ENCODE assay signal across 14 cellular contexts in the genomic region with DNA sequence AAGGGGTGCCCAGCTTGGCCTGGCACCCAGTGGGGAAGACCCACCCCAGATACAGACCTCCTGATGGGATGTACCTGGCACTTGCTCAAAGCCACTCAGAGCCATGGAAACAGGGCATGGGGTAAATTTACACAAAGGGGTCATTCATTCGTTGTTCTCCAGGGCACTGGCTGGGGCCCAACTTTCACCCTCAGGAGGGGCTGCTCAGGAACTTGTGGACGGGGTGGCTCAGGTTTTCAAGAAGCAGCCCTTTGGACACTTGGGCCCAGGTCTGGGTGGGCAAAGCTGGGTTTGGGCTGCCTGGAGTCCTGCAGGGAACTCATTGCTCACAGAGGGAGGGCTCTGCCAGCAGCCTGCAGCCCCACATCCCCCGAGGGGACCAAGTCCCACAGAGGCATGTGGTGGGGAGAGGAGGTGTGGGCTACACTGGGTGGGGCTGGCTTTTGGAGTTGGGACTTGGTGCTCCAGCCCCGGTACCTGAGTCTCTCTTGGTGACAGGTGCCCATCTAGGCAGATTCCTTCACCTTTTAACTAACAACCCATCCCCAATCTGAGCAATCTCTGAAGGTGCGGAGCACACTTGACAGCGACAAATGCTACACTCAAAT.
A peak's percentile ranks its signal among the peaks of the same experiment; 100 is the strongest.
DNase-seq lines count a peak whose midpoint lies in the region; ATAC-seq, FAIRE-seq and TF ChIP-seq lines count a peak whose summit lies in the region.
"Had no signal": no experiment of that assay in that cellular context is flagged by ENCODE, and none has a peak within 500 bp of the region (broad histone marks: within the 10 kb centered on the region; RNA-seq: fewer than 3 reads in every experiment).

No MANE protein-coding gene starts in this region.

- H2AK5ac ChIP-seq in H1 (ENCODE audit: low read depth, low read length) = peak overlapping the region; percentile 96; the same call in 1 of the 2 replicates

- no peak overlapping the region for H4K5ac ChIP-seq in H1 (ENCODE audit: insufficient read length, low read depth, low read length)

- H3K18ac ChIP-seq in H1 (ENCODE audit: extremely low read depth, low read length) = no peak overlapping the region; the same call in 1 of the 2 replicates

- TF ChIP-seq CTCF in HFF-Myc (IDR thresholded peaks at IDR 0.05; ENCODE audit: low read depth, low read length, missing control alignments) (no peak), H1 (IDR thresholded peaks at IDR 0.05; ENCODE audit: control extremely low read depth in 1 of 3, insufficient read depth in 1 of 3, low read depth in 1 of 3, low read length in 3 of 3) (no peak)

- H2BK120ac ChIP-seq in H1 (replicated peaks; ENCODE audit: low read depth, low read length) = no peak overlapping the region

- no peak overlapping the region for H3K23ac ChIP-seq in H1 (ENCODE audit: insufficient read length)

- H3K14ac ChIP-seq in H1 (ENCODE audit: insufficient read length) = no peak overlapping the region

- H4K8ac ChIP-seq in H1 (ENCODE audit: extremely low read depth, insufficient read depth, low read length) = no peak overlapping the region

- peak overlapping the region; percentile 39; the same call in 1 of the 2 replicates for H2BK5ac ChIP-seq in H1 (ENCODE audit: low read depth, low read length)

- no peak overlapping the region for H2AFZ ChIP-seq in H1 (ENCODE audit: low read length)

- FAIRE-seq in H1 (lab: Jason Lieb, UNC) = no peak

- H3K79me2 ChIP-seq in H1 (ENCODE audit: control insufficient read depth in 1 of 2, insufficient read depth in 2 of 2, low read length in 2 of 2) = no peaks in the 10 kb centered on the region

- H3K4me2 ChIP-seq in H1 (ENCODE audit: insufficient read depth in 1 of 2, low read depth in 2 of 2, low read length in 2 of 2) = peak overlapping the region; percentile 80 to 81

- WGBS in H1 (ENCODE audit: extremely low coverage in 1 of 2, insufficient coverage in 1 of 2, insufficient read length in 1 of 2, insufficient replicate concordance in 2 of 2, low coverage in 1 of 2, low lambda C conversion rate in 2 of 2, missing lambda C conversion rate in 1 of 2), 2 experiments = 28% methylated on average over 6 of the region's 6 CpGs; no CpG with 5 or more reads in 1 of the 2 experiments

- peak overlapping the region; percentile 15 for H3K4ac ChIP-seq in H1 (replicated peaks; ENCODE audit: insufficient read length, low read depth, low read length)

- no peak overlapping the region for H4K91ac ChIP-seq in H1 (replicated peaks; ENCODE audit: insufficient read length, low read length)

- H3K23me2 ChIP-seq in H1 (ENCODE audit: low read depth, low read length) = peaks cover 2% of the 10 kb centered on the region; the same call in 1 of the 2 replicates

- H3K27me3 ChIP-seq in H1 (replicated peaks in 1 of 4; ENCODE audit: control insufficient read depth in 3 of 4, extremely low read depth in 1 of 4, insufficient read depth in 3 of 4, low read length in 3 of 4) = peaks cover 4 to 43% (median 27%) of the 10 kb centered on the region in 4 experiments

- no peak for TF ChIP-seq RAD21 in H1 (IDR thresholded peaks at IDR 0.05 in 1 of 2, conservative IDR thresholded peaks at IDR 0.05 in 1 of 2; ENCODE audit: low read depth in 2 of 2, low read length in 2 of 2)

- no peak overlapping the region for H3K56ac ChIP-seq in H1 (replicated peaks; ENCODE audit: insufficient read length, low read depth, low read length)

- CTCF ChIA-PET in H1 (lab: Charles Lee; ENCODE audit: partially characterized antibody) = interaction anchor here (1.0 to 3.5 kb wide), 9 partner anchors 16 to 144 kb away, joined by 3 to 19 read pairs (median 3); no protein-coding TSS in a partner anchor

- TF ChIP-seq EP300 in H1 (IDR thresholded peaks at IDR 0.05; ENCODE audit: borderline replicate concordance in 1 of 2, low read depth in 2 of 2, low read length in 2 of 2) = no peak

- no peaks in the 10 kb centered on the region for H3K36me3 ChIP-seq in H1 (ENCODE audit: control insufficient read depth in 2 of 4, insufficient read depth in 4 of 4, low read length in 3 of 4)
- H3K36me3 ChIP-seq: colonic mucosa, gastrocnemius medialis had no signal

- H3K79me1 ChIP-seq in H1 (ENCODE audit: low read depth, low read length) = no peaks in the 10 kb centered on the region; the same call in 1 of the 2 replicates

- H3K9ac ChIP-seq in H1 (replicated peaks in 1 of 4; ENCODE audit: extremely low read depth in 1 of 4, low read depth in 3 of 4, low read length in 3 of 4) = no peak overlapping the region

- peaks cover 0 to 2% of the 10 kb centered on the region in 2 experiments for H4K20me1 ChIP-seq in H1 (replicated peaks in 1 of 2; ENCODE audit: control insufficient read depth in 1 of 2, insufficient read depth in 2 of 2, low read length in 2 of 2)

- peaks cover 10 to 13% of the 10 kb centered on the region in 2 experiments; a peak in 3 of 4 replicates for H3K9me3 ChIP-seq in H1 (ENCODE audit: insufficient read depth in 2 of 2, low read depth in 1 of 2, low read length in 1 of 2)
- H3K9me3 ChIP-seq: colonic mucosa, gastrocnemius medialis had no signal

- no peak overlapping the region for H3K27ac ChIP-seq in H1 (ENCODE audit: low read depth, low read length)
- H3K27ac ChIP-seq: colonic mucosa, gastrocnemius medialis had no signal

- H3K4me3 ChIP-seq in HFF-Myc (replicated peaks; ENCODE audit: low read depth, low read length) (peak overlapping the region; percentile 33; the same call in 1 of the 2 replicates), H1 (ENCODE audit: extremely low read depth in 1 of 4, insufficient read depth in 2 of 4, low read depth in 3 of 4, low read length in 4 of 4) (peak overlapping the region; percentile 11 to 58 (median 32); a peak in 6 of 8 replicates)

- no peak for TF ChIP-seq POLR2A in H1 (IDR thresholded peaks at IDR 0.05; ENCODE audit: control extremely low read depth in 1 of 2, low read depth in 2 of 2, low read length in 2 of 2)

- H3K4me1 ChIP-seq in H1 (replicated peaks in 1 of 4; ENCODE audit: control insufficient read depth in 3 of 4, insufficient read depth in 4 of 4, low read length in 3 of 4) = peaks cover 0 to 17% (median 14%) of the 10 kb centered on the region in 4 experiments; a peak in 6 of 7 replicates
- H3K4me1 ChIP-seq: colonic mucosa had no signal

- 0 out of 2 replicates have a peak overlapping the region, but pooled peaks have one; percentile 72 for H2BK20ac ChIP-seq in H1 (ENCODE audit: low read length)

- peak; percentile 64 for DNase-seq in Ammon's horn (ENCODE audit: low spot score)
- no peak for DNase-seq in HFF-Myc (ENCODE audit: extremely low read depth, low read depth)
- no peak for DNase-seq in H1 (ENCODE audit: low read depth in 1 of 2, low spot score in 2 of 2)
- peak in 40 of 56 donors; percentile 8 to 59 (median 31) for DNase-seq in nucleus accumbens (lab: John Stamatoyannopoulos, UW)
- no peak for DNase-seq in A172 (ENCODE audit: low spot score)
- DNase-seq: activated CD4-positive, alpha-beta T cell treated with anti-CD3 and anti-CD28 coated beads for 1 hour; activated effector memory CD4-positive, alpha-beta T cell treated with anti-CD3 and anti-CD28 coated beads, Interleukin-2, amount 50 U/mL, for 16 hours; mammary epithelial cell; stimulated activated naive CD4-positive, alpha-beta T cell treated with Interleukin-2 at 50 U/mL for 16 hours had no signal

- peak overlapping the region; percentile 75; the same call in 1 of the 2 replicates for H2BK12ac ChIP-seq in H1 (ENCODE audit: low read depth, low read length)

- POLR2A ChIA-PET in H1 (lab: Charles Lee; ENCODE audit: partially characterized antibody) = interaction anchor here (0.7 kb wide), 1 partner anchor 28 kb away, joined by 3 read pairs; no protein-coding TSS in a partner anchor

- 0 out of 2 replicates have a peak overlapping the region, but pooled peaks have one; percentile 81 for H2BK15ac ChIP-seq in H1 (ENCODE audit: low read length)

- ATAC-seq in HG03354 (IDR thresholded peaks at IDR 0.05; ENCODE audit: poor library complexity, severe bottlenecking, unreplicated experiment) (no peak), HG03378 (IDR thresholded peaks at IDR 0.05; ENCODE audit: unreplicated experiment) (no peak), GM18519 (IDR thresholded peaks at IDR 0.05; ENCODE audit: low FRiP score, unreplicated experiment) (no peak)

TF ChIP-seq in H1, 55 proteins besides CTCF, POLR2A, EP300 and RAD21 (continues in another document):
- TF ChIP-seq ATF2 (IDR thresholded peaks at IDR 0.05; ENCODE audit: low read length) = no peak
- TF ChIP-seq ASH2L (IDR thresholded peaks at IDR 0.05; ENCODE audit: low read length) = no peak
- no peak for TF ChIP-seq TAF7 (optimal IDR thresholded peaks at IDR 0.05; ENCODE audit: borderline replicate concordance, low read depth, low read length)
- TF ChIP-seq EZH2 (IDR thresholded peaks at IDR 0.05; ENCODE audit: low read depth, low read length, severe bottlenecking) = no peak
- TF ChIP-seq POU5F1 (IDR thresholded peaks at IDR 0.05; ENCODE audit: low read depth, low read length) = no peak
- TF ChIP-seq NRF1 (IDR thresholded peaks at IDR 0.05; ENCODE audit: low read depth, low read length) = no peak
- no peak for TF ChIP-seq KDM1A (IDR thresholded peaks at IDR 0.05; ENCODE audit: borderline replicate concordance, low read length)
- TF ChIP-seq HDAC6 (IDR thresholded peaks at IDR 0.05; ENCODE audit: low read depth, low read length) = no peak
- no peak for TF ChIP-seq KDM4A (IDR thresholded peaks at IDR 0.05; ENCODE audit: low read depth, low read length, severe bottlenecking)
- no peak for TF ChIP-seq BCL11A (IDR thresholded peaks at IDR 0.05; ENCODE audit: low read depth in 2 of 2, low read length in 2 of 2)
- no peak for TF ChIP-seq SRF (IDR thresholded peaks at IDR 0.05; ENCODE audit: low read depth, low read length)
- no peak for TF ChIP-seq SIRT6 (IDR thresholded peaks at IDR 0.05; ENCODE audit: low read length)
- no peak for TF ChIP-seq FOSL1 (IDR thresholded peaks at IDR 0.05; ENCODE audit: insufficient read depth, low read depth, low read length)
- TF ChIP-seq CTBP2 (IDR thresholded peaks at IDR 0.05; ENCODE audit: borderline replicate concordance, insufficient read depth, insufficient read length, low read length) = no peak
- no peak for TF ChIP-seq SP2 (IDR thresholded peaks at IDR 0.05; ENCODE audit: low read length)
- TF ChIP-seq MAX (IDR thresholded peaks at IDR 0.05) = no peak

Comparison
In these comparisons a context has a peak if more than half of its experiments do, and no peak if none do; other contexts are left out.
1. DNase-seq: peak in Ammon's horn (single experiment) and nucleus accumbens (40 of 56); none in HFF-Myc (single experiment), H1 (0 of 2) and A172 (single experiment).